27 cellular contexts compared by ENCODE assay signal in genomic region chr1:4784761-4785160, GRCh38.
"Had no signal": no experiment of that assay in that cellular context is flagged by ENCODE, and none has a peak within 500 bp of the region (broad histone marks: within the 10 kb centered on the region; RNA-seq: fewer than 3 reads in every experiment).

No MANE protein-coding gene starts in this region.

- H3K27ac ChIP-seq: epithelial cell of prostate, gastrocnemius medialis, neural progenitor cell, ovary, psoas muscle, skin epidermis, spleen, testis, tibial artery, upper lobe of left lung, uterus had no signal

- H3K4me3 ChIP-seq: gastrocnemius medialis, lung, neural progenitor cell, ovary, psoas muscle, skin epidermis, spleen, testis, tibial artery, upper lobe of left lung, uterus had no signal

- DNase-seq: effector CD8-positive, alpha-beta T cell; endodermal cell; foreskin fibroblast; gastrocnemius medialis; head of caudate nucleus; kidney glomerular epithelial cell; midbrain; naive thymus-derived CD4-positive, alpha-beta T cell; nucleus accumbens; ovary; posterior cingulate gyrus; psoas muscle; right cardiac atrium; spleen; stimulated activated CD4-positive, alpha-beta T cell treated with anti-CD3 and anti-CD28 coated beads, Interleukin-4, amount 100 ng/mL, for 4 hours; stimulated activated naive CD8-positive, alpha-beta T cell treated with anti-CD3 and anti-CD28 coated beads, Interleukin-15, Interleukin-2, amounts not matched to agents 100 U/mL and 50 U/mL, for 24 hours; substantia nigra; testis; uterus had no signal

- H3K27me3 ChIP-seq: gastrocnemius medialis, neural progenitor cell, ovary, testis, tibial artery, upper lobe of left lung, uterus had no signal

- ATAC-seq: esophagus mucosa; gastrocnemius medialis; naive thymus-derived CD4-positive, alpha-beta T cell; psoas muscle; right cardiac atrium; stimulated activated memory B cell treated with anti-CD40 and anti-IgM and Interleukin-4, amounts not matched to agents 10 μg/mL and 1 μg/mL and 100 μg/mL, for 72 hours; stimulated activated naive CD8-positive, alpha-beta T cell treated with anti-CD3 and anti-CD28 coated beads, Interleukin-15, Interleukin-2, amounts not matched to agents 100 U/mL and 50 U/mL, for 24 hours had no signal

- H2AFZ ChIP-seq: neural progenitor cell had no signal

- H3K4me1 ChIP-seq: gastrocnemius medialis, neural progenitor cell, psoas muscle, spleen, testis, tibial artery, upper lobe of left lung, uterus had no signal

- H3K9ac ChIP-seq: neural progenitor cell had no signal

- H3K4me2 ChIP-seq: neural progenitor cell had no signal

- H3K9me3 ChIP-seq: gastrocnemius medialis, ovary, psoas muscle, spleen, testis, tibial artery, upper lobe of left lung, uterus had no signal

- H3K36me3 ChIP-seq: gastrocnemius medialis, neural progenitor cell, ovary, spleen, tibial artery, upper lobe of left lung, uterus had no signal
